In genomic region chr20:48791014-48791413, GRCh38 we compare ENCODE assay signal across 9 cellular contexts. TPM values are rescaled to one million over a fixed set of nuclear protein-coding genes. Genes with fewer than 3 reads are reported as not detected.
DNase-seq lines count a peak whose midpoint lies in the region; FAIRE-seq and TF ChIP-seq lines count a peak whose summit lies in the region.
"Had no signal": no experiment of that assay in that cellular context is flagged by ENCODE, and none has a peak within 500 bp of the region (broad histone marks: within the 10 kb centered on the region; RNA-seq: fewer than 3 reads in every experiment).

No MANE protein-coding gene starts in this region.

- peaks cover 4% of the 10 kb centered on the region for H3K36me3 Mint-ChIP-seq in activated T-cell treated with anti-CD3 and anti-CD28 coated beads, Interleukin-2, amount 50 U/mL, for 24 hours (ENCODE audit: low read depth)

- FAIRE-seq in kidney (lab: Jason Lieb, UNC) = no peak
- FAIRE-seq: GM19239 had no signal

- H3K9ac ChIP-seq in kidney (ENCODE audit: low read length in 2 of 2) (no peak overlapping the region), colonic mucosa (ENCODE audit: low read depth in 2 of 2, low read length in 2 of 2) (no peak overlapping the region)

- 46 to 61% (median 51%) methylated on average over 11 of the region's 11 CpGs for WGBS in spleen, 5 donors

- no peaks in the 10 kb centered on the region for H3K27me3 Mint-ChIP-seq in activated T-cell treated with anti-CD3 and anti-CD28 coated beads, Interleukin-2, amount 50 U/mL, for 24 hours

- H3K27ac Mint-ChIP-seq in activated T-cell treated with anti-CD3 and anti-CD28 coated beads, Interleukin-2, amount 50 U/mL, for 24 hours = peak overlapping the region; percentile 61

- H3K4me1 ChIP-seq in spleen (peaks cover 42 to 100% (median 85%) of the 10 kb centered on the region in 6 donors), kidney (ENCODE audit: control insufficient read depth in 1 of 2, insufficient read depth in 1 of 2, low read depth in 1 of 2, low read length in 2 of 2) (peaks cover 0 to 6% of the 10 kb centered on the region in 2 donors), colonic mucosa (no peaks in the 10 kb centered on the region)

- H3K27me3 ChIP-seq in spleen (replicated peaks in 1 of 7) = no peaks in the 10 kb centered on the region
- H3K27me3 ChIP-seq in colonic mucosa = no peaks in the 10 kb centered on the region

- intact Hi-C loops in spleen (cut with DNase I; ENCODE audit: low total_unique reads) (no loop called here), kidney (cut with DNase I) (no loop called here), colonic mucosa (cut with DNase I) (no loop called here)

- H3K4me3 ChIP-seq in spleen = peak overlapping the region in 1 of 8 donors; percentile 22
- H3K4me3 ChIP-seq in kidney (ENCODE audit: low read length in 2 of 2) = no peak overlapping the region
- H3K4me3 ChIP-seq in colonic mucosa = no peak overlapping the region

- no peaks in the 10 kb centered on the region for H3K9me3 ChIP-seq in spleen
- no peaks in the 10 kb centered on the region for H3K9me3 ChIP-seq in kidney (ENCODE audit: control insufficient read depth in 1 of 2, low read length in 2 of 2)
- H3K9me3 ChIP-seq in colonic mucosa = no peaks in the 10 kb centered on the region

- peaks cover 73% of the 10 kb centered on the region for H3K4me1 Mint-ChIP-seq in activated T-cell treated with anti-CD3 and anti-CD28 coated beads, Interleukin-2, amount 50 U/mL, for 24 hours (ENCODE audit: low read depth)

- no peak for DNase-seq in activated T-cell treated with anti-CD3 and anti-CD28 coated beads, Interleukin-2, amount 50 U/mL, for 24 hours
- DNase-seq in activated T-cell treated with anti-CD3 and anti-CD28 coated beads, Interleukin-2, amount 50 U/mL, for 1 hour = no peak
- peak; percentile 71 to 85 for DNase-seq in NCI-H446 (lab: John Stamatoyannopoulos, UW)
- DNase-seq in dermis blood vessel endothelial cell = peak; percentile 33
- DNase-seq in spleen = peak; percentile 48
- no peak for DNase-seq in HUDEP-2 (lab: John Stamatoyannopoulos, UW; ENCODE audit: unreplicated experiment in 76 of 76)
- no peak for DNase-seq in kidney
- DNase-seq in colonic mucosa = no peak

- H3K9me3 Mint-ChIP-seq in activated T-cell treated with anti-CD3 and anti-CD28 coated beads, Interleukin-2, amount 50 U/mL, for 24 hours = no peaks in the 10 kb centered on the region

- TF ChIP-seq POLR2A in spleen (IDR thresholded peaks at IDR 0.05) = no peak

- H3K4me3 Mint-ChIP-seq in activated T-cell treated with anti-CD3 and anti-CD28 coated beads, Interleukin-2, amount 50 U/mL, for 24 hours = no peak overlapping the region

- H3K27ac ChIP-seq in spleen = peak overlapping the region in 3 of 8 donors; percentile 77 to 86 (median 83)
- H3K27ac ChIP-seq in kidney (ENCODE audit: low read depth in 2 of 2, low read length in 2 of 2) = no peak overlapping the region
- H3K27ac ChIP-seq in colonic mucosa = no peak overlapping the region

- TF ChIP-seq CTCF in spleen (IDR thresholded peaks at IDR 0.05 in 8 of 11, conservative IDR thresholded peaks at IDR 0.05 in 3 of 11) (peak in 1 of 11 experiments; percentile 11), kidney (IDR thresholded peaks at IDR 0.05; ENCODE audit: borderline replicate concordance, extremely low read depth, insufficient read depth) (no peak), colonic mucosa (IDR thresholded peaks at IDR 0.05) (no peak)

- H3K36me3 ChIP-seq in spleen = peaks cover 0 to 10% (median 0%) of the 10 kb centered on the region in 6 donors
- H3K36me3 ChIP-seq in kidney (ENCODE audit: control insufficient read depth in 1 of 2, insufficient read depth in 2 of 2, low read length in 2 of 2) = no peaks in the 10 kb centered on the region
- H3K36me3 ChIP-seq in colonic mucosa = no peaks in the 10 kb centered on the region

RNA-seq across cellular contexts. Expression of gene PREX1, which starts 36.8 kb away (rescaled TPM):
- 63.1 and 63.9 TPM in 2 replicates for total RNA-seq in dermis blood vessel endothelial cell
- 100 to 1,000 TPM; 116 to 279 (median 166) TPM for total RNA-seq in spleen
- 10 to 100 TPM; 36.7 to 76.7 (median 49.7) TPM for polyA plus RNA-seq in spleen
- 38.2 TPM for total RNA-seq in kidney
- polyA plus RNA-seq in kidney (ENCODE audit: insufficient read depth, low read depth, low replicate concordance) = 8.5 TPM
- total RNA-seq in colonic mucosa = 10 to 100 TPM in 1 of 2 donors, 1 to 10 TPM in 1; 7.2 to 24.6 TPM

Comparison
In these comparisons a context has a peak if more than half of its experiments do, and no peak if none do; other contexts are left out.
1. DNase-seq: peak in NCI-H446 (2 of 2), dermis blood vessel endothelial cell (single experiment) and spleen (single experiment); none in activated T-cell treated with anti-CD3 and anti-CD28 coated beads, Interleukin-2, amount 50 U/mL, for 24 hours (single experiment), activated T-cell treated with anti-CD3 and anti-CD28 coated beads, Interleukin-2, amount 50 U/mL, for 1 hour (single experiment), HUDEP-2 (0 of 76), kidney (single experiment) and colonic mucosa (single experiment).